ENCODE assay signal across 1 cellular context in the genomic region with DNA sequence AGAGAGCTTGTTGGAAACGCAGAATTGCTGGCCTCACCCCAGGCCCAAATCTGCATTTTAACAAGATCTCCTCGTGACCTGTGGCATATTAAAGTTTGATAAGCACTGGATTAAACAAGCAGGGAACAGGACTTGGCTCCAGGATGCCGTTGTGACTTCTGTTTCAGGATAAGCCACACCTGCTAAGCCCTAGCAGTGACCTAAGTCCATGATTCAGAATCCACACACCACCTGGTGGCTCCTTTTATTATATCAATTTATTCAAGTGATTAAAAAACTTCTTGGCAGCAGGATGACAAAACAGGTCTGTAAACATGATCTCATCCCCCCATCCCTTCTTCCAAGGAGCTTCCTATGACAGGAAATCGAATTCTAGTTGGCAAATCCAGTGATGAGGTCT.
TF ChIP-seq lines count a peak whose summit lies in the region.

No MANE protein-coding gene starts in this region.

TF ChIP-seq in K562, 482 proteins besides CTCF, POLR2A, EP300 and RAD21:
- TF ChIP-seq ZNF740 (CRISPR knock-in tag; IDR thresholded peaks at IDR 0.05) (no peak), ZNF740 (tag; IDR thresholded peaks at IDR 0.05) (no peak), ZNF444 (CRISPR knock-in tag; IDR thresholded peaks at IDR 0.05) (no peak), ARID3A (IDR thresholded peaks at IDR 0.05; ENCODE audit: borderline replicate concordance, low read depth, low read length) (peak; percentile 59; the same call in 1 of the 2 replicates)
